In the genomic region with DNA sequence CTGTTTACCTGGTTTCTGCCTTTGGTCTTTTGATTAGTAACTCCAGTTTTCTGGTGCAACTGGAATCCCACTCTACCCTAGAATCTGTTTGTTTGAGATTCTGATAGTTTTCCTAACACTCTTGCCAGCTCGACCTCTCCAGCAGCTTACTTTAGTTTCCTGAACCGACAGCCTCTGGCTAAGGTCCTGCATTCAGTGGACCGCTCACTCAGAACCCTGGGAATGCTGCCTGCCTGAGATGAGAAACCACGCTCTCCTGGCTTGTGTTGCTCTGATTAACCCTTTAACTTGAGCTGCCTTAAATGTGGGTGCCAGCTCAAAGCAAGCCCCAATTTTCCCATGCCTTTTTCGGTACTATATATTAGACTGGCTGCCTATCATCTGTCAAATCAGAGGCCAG, we compare ENCODE assay signal across 21 cellular contexts. TPM values are rescaled to one million over a fixed set of nuclear protein-coding genes. Genes with fewer than 3 reads are reported as not detected.
DNase-seq lines count a peak whose midpoint lies in the region; ATAC-seq, FAIRE-seq and TF ChIP-seq lines count a peak whose summit lies in the region.
"Had no signal": no experiment of that assay in that cellular context is flagged by ENCODE, and none has a peak within 500 bp of the region (broad histone marks: within the 10 kb centered on the region; RNA-seq: fewer than 3 reads in every experiment).

No MANE protein-coding gene starts in this region.

- ATAC-seq in HepG2 = no peak
- ATAC-seq in natural killer cell = no peak

- DNase-seq in HepG2 (ENCODE audit: low spot score) (no peak), fibroblast of lung (ENCODE audit: low read depth in 2 of 2) (peak; percentile 14 to 51), medulla oblongata (ENCODE audit: extremely low spot score) (peak; percentile 16), hepatocyte (ENCODE audit: low spot score) (no peak), SK-N-DZ (ENCODE audit: low spot score) (no peak), H9 (no peak), natural killer cell (no peak)
- DNase-seq: CD8-positive, alpha-beta memory T cell; DMS79; KG1; NCI-H1092; NCI-H1694; NCI-H2107; NCI-H2227 treated with DMSO at 0.1 percent for 48 hours; NCI-H524 treated with DMSO at 0.1 percent for 48 hours; Peyer's patch; SHP77 had no signal

- H3K36me3 ChIP-seq in liver (ENCODE audit: control insufficient read depth in 4 of 4, insufficient read depth in 3 of 4, low read depth in 1 of 4, low read length in 3 of 4) (no peaks in the 10 kb centered on the region), HepG2 (replicated peaks in 1 of 2; ENCODE audit: control insufficient read depth in 1 of 2, insufficient read depth in 2 of 2, low read length in 2 of 2) (no peaks in the 10 kb centered on the region), fibroblast of lung (ENCODE audit: control insufficient read depth, insufficient read depth, low read length) (no peaks in the 10 kb centered on the region), hepatocyte (replicated peaks; ENCODE audit: insufficient read depth, low read depth) (no peaks in the 10 kb centered on the region)
- H3K36me3 ChIP-seq: BLaER1 treated with 17β-estradiol and CSF1 and Interleukin-3, amounts not matched to agents 10 nM and 100 nM; Peyer's patch had no signal

- H3K27me3 ChIP-seq in liver (ENCODE audit: control insufficient read depth in 4 of 4, insufficient read depth in 4 of 4, low read length in 3 of 4) = no peaks in the 10 kb centered on the region
- peaks cover 0 to 2% of the 10 kb centered on the region in 2 experiments; a peak in 2 of 5 replicates for H3K27me3 ChIP-seq in HepG2 (ENCODE audit: control insufficient read depth in 1 of 2, insufficient read depth in 2 of 2, low read length in 2 of 2)
- H3K27me3 ChIP-seq in fibroblast of lung (ENCODE audit: control insufficient read depth, insufficient read depth, low read length) = no peaks in the 10 kb centered on the region
- H3K27me3 ChIP-seq in hepatocyte = no peaks in the 10 kb centered on the region
- no peaks in the 10 kb centered on the region for H3K27me3 ChIP-seq in H9 (ENCODE audit: insufficient read depth, low read length)
- H3K27me3 ChIP-seq: BLaER1 treated with 17β-estradiol and CSF1 and Interleukin-3, amounts not matched to agents 10 nM and 100 nM; Peyer's patch had no signal

- no peak overlapping the region for H4K91ac ChIP-seq in H9 (ENCODE audit: insufficient read length, low read depth, low read length)

- H3K4me1 ChIP-seq in liver (ENCODE audit: control insufficient read depth in 4 of 4, insufficient read depth in 4 of 4, low read length in 3 of 4) = peaks cover 2 to 11% (median 9%) of the 10 kb centered on the region in 4 donors
- H3K4me1 ChIP-seq in HepG2 (ENCODE audit: insufficient read depth, low read length) = no peaks in the 10 kb centered on the region
- no peaks in the 10 kb centered on the region for H3K4me1 ChIP-seq in fibroblast of lung (ENCODE audit: control insufficient read depth, extremely low read depth, insufficient read depth, low read length)
- peaks cover 7% of the 10 kb centered on the region for H3K4me1 ChIP-seq in hepatocyte (ENCODE audit: insufficient read depth)
- H3K4me1 ChIP-seq in H9 (ENCODE audit: insufficient read depth, low read length) = no peaks in the 10 kb centered on the region

- WGBS in liver = 34% methylated on average over 5 of the region's 5 CpGs
- 20% methylated on average over 5 of the region's 5 CpGs for WGBS in HepG2 (ENCODE audit: low lambda C conversion rate)
- whole genome bisulfite sequencing in hepatocyte (ENCODE audit: low lambda C conversion rate, missing lambda C conversion rate) = 60% methylated on average over 5 of the region's 5 CpGs
- no CpG with 5 or more reads among the region's 5 CpGs for WGBS in H9 (ENCODE audit: extremely low coverage, insufficient read length, low lambda C conversion rate)

- TF ChIP-seq POLR2A in HepG2 (IDR thresholded peaks at IDR 0.05; ENCODE audit: insufficient read depth in 1 of 2, low read depth in 2 of 2, low read length in 2 of 2) = no peak

- H3K36me3 Mint-ChIP-seq in H9 (ENCODE audit: insufficient read depth in 1 of 3, low read depth in 3 of 3) (no peaks in the 10 kb centered on the region), natural killer cell (no peaks in the 10 kb centered on the region)
- H3K36me3 Mint-ChIP-seq: CD8-positive, alpha-beta memory T cell had no signal

- no peak for TF ChIP-seq CTCF in liver (IDR thresholded peaks at IDR 0.05; ENCODE audit: low read depth, low read length, missing input control)
- TF ChIP-seq CTCF in HepG2 (CRISPR knock-in tag; IDR thresholded peaks at IDR 0.05) = no peak
- no peak for TF ChIP-seq CTCF in fibroblast of lung (conservative IDR thresholded peaks at IDR 0.05 in 1 of 2, IDR thresholded peaks at IDR 0.05 in 1 of 2; ENCODE audit: low read depth in 1 of 2, low read length in 2 of 2)
- TF ChIP-seq CTCF in hepatocyte (IDR thresholded peaks at IDR 0.05; ENCODE audit: poor library complexity) = no peak
- TF ChIP-seq CTCF in H9 (conservative IDR thresholded peaks at IDR 0.05) = no peak
- no peak for TF ChIP-seq CTCF in natural killer cell (IDR thresholded peaks at IDR 0.05)

- no peak overlapping the region for H2BK20ac ChIP-seq in H9 (ENCODE audit: low read depth, low read length, poor library complexity, severe bottlenecking)

- H3K9me3 ChIP-seq in liver (ENCODE audit: control insufficient read depth in 4 of 4, low read length in 3 of 4) (no peaks in the 10 kb centered on the region), HepG2 (ENCODE audit: low read length) (no peaks in the 10 kb centered on the region), fibroblast of lung (ENCODE audit: control insufficient read depth, insufficient read depth, low read depth, low read length) (no peaks in the 10 kb centered on the region), hepatocyte (ENCODE audit: low read depth) (no peaks in the 10 kb centered on the region), H9 (ENCODE audit: control insufficient read depth, low read depth, low read length) (no peaks in the 10 kb centered on the region)
- H3K9me3 ChIP-seq: Peyer's patch had no signal

- no peaks in the 10 kb centered on the region for H3K79me1 ChIP-seq in H9 (ENCODE audit: insufficient read depth, low read depth, low read length, poor library complexity, severe bottlenecking)

- peak overlapping the region in 1 of 3 donors; percentile 34 for H3K4me3 ChIP-seq in liver (ENCODE audit: low read depth in 1 of 3, low read length in 3 of 3)
- H3K4me3 ChIP-seq in HepG2 (replicated peaks in 1 of 3; ENCODE audit: insufficient read depth in 1 of 3, low read depth in 2 of 3, low read length in 3 of 3) = no peak overlapping the region
- H3K4me3 ChIP-seq in fibroblast of lung (replicated peaks in 1 of 4; ENCODE audit: control extremely low read depth in 1 of 4, insufficient read depth in 1 of 4, low read depth in 3 of 4, low read length in 4 of 4) = no peak overlapping the region
- no peak overlapping the region for H3K4me3 ChIP-seq in hepatocyte
- H3K4me3 ChIP-seq: BLaER1 treated with 17β-estradiol and CSF1 and Interleukin-3, amounts not matched to agents 10 nM and 100 nM; Peyer's patch had no signal

- H3K4ac ChIP-seq in H9 (ENCODE audit: low read depth, low read length) = no peak overlapping the region

- H3T11ph ChIP-seq in H9 (ENCODE audit: low read length) = no peak overlapping the region

- TF ChIP-seq RAD21 in liver (IDR thresholded peaks at IDR 0.05) (peak in 1 of 2 donors; percentile 9), HepG2 (CRISPR knock-in tag; IDR thresholded peaks at IDR 0.05) (no peak)

- no peaks in the 10 kb centered on the region for H3K79me2 ChIP-seq in HepG2 (ENCODE audit: insufficient read depth, low read length)
- no peaks in the 10 kb centered on the region for H3K79me2 ChIP-seq in fibroblast of lung (ENCODE audit: control insufficient read depth, insufficient read depth, low read length)
- no peaks in the 10 kb centered on the region for H3K79me2 ChIP-seq in hepatocyte
- H3K79me2 ChIP-seq in H9 (ENCODE audit: insufficient read depth, low read length) = no peaks in the 10 kb centered on the region

- POLR2A ChIA-PET in HepG2 (lab: Yijun Ruan, JAX) = no interaction called here

- CTCF ChIA-PET in HepG2 (lab: Yijun Ruan, JAX; ENCODE audit: low intra/inter-chr PET ratio, low total read pairs) = no interaction called here

- H3K18ac ChIP-seq in H9 (ENCODE audit: insufficient read length, low read depth, low read length) = no peak overlapping the region

- H3K9ac ChIP-seq in liver (ENCODE audit: low read depth in 1 of 2, low read length in 2 of 2) (peak overlapping the region in 1 of 2 donors; percentile 38), HepG2 (ENCODE audit: insufficient read depth, low read depth, low read length) (no peak overlapping the region), fibroblast of lung (ENCODE audit: insufficient read depth, low read length) (no peak overlapping the region), H9 (ENCODE audit: extremely low read depth, insufficient read length, low read length) (no peak overlapping the region)
- H3K9ac ChIP-seq: BLaER1 treated with 17β-estradiol and CSF1 and Interleukin-3, amounts not matched to agents 10 nM and 100 nM had no signal

- H4K20me1 ChIP-seq in HepG2 (ENCODE audit: insufficient read depth, low read length) (no peaks in the 10 kb centered on the region), fibroblast of lung (ENCODE audit: control insufficient read depth, extremely low read depth, insufficient read depth, low read length) (no peaks in the 10 kb centered on the region), hepatocyte (ENCODE audit: insufficient read depth, poor library complexity, severe bottlenecking) (no peaks in the 10 kb centered on the region), H9 (ENCODE audit: control insufficient read depth, insufficient read depth, insufficient read length) (no peaks in the 10 kb centered on the region)
- H4K20me1 ChIP-seq: BLaER1 treated with 17β-estradiol and CSF1 and Interleukin-3, amounts not matched to agents 10 nM and 100 nM had no signal

- H3K14ac ChIP-seq in H9 (ENCODE audit: insufficient read depth, low read length) = no peak overlapping the region

- no peak overlapping the region for H4K8ac ChIP-seq in H9 (replicated peaks; ENCODE audit: insufficient read length, low read depth, low read length)

- in situ Hi-C loops in HepG2 (cut with HindIII; ENCODE audit: extremely low pct_ligation_motif_present, low pct_unique_long_range_greater_than_20kb) = no loop called here

- intact Hi-C loops in HepG2 (cut with micrococcal nuclease; ENCODE audit: unreplicated experiment) = no loop called here
- intact Hi-C loops in natural killer cell (cut with micrococcal nuclease) = no loop called here

- no peaks in the 10 kb centered on the region for H3K9me2 ChIP-seq in hepatocyte (replicated peaks; ENCODE audit: insufficient read depth)

- TF ChIP-seq EP300 in HepG2 (IDR thresholded peaks at IDR 0.05; ENCODE audit: low read depth in 2 of 2, low read length in 2 of 2) (no peak), HepG2 (CRISPR knock-in tag; IDR thresholded peaks at IDR 0.05; ENCODE audit: borderline replicate concordance) (no peak)

- H3K27ac ChIP-seq in liver (ENCODE audit: low read depth in 1 of 2, low read length in 2 of 2) = peak overlapping the region; percentile 46 to 66
- H3K27ac ChIP-seq in HepG2 (ENCODE audit: extremely low read length, insufficient read depth, low read length) = no peak overlapping the region
- no peak overlapping the region for H3K27ac ChIP-seq in fibroblast of lung (ENCODE audit: insufficient read depth, low read length)
- H3K27ac ChIP-seq in hepatocyte = no peak overlapping the region
- no peak overlapping the region for H3K27ac ChIP-seq in H9 (ENCODE audit: insufficient read length, low read depth, low read length)
- H3K27ac ChIP-seq: BLaER1 treated with 17β-estradiol and CSF1 and Interleukin-3, amounts not matched to agents 10 nM and 100 nM; Peyer's patch had no signal

- H2BK5ac ChIP-seq in H9 (ENCODE audit: insufficient read length, low read length) = no peak overlapping the region

- H2AK5ac ChIP-seq in H9 (ENCODE audit: insufficient read length, low read length) = no peak overlapping the region

- FAIRE-seq in HepG2 (lab: Jason Lieb, UNC) = no peak
- FAIRE-seq: A204.1 had no signal

- no peak overlapping the region for H4K5ac ChIP-seq in H9 (ENCODE audit: insufficient read length, low read depth, low read length)

- BruUV-seq in HepG2 (replicated peaks; lab: Mats Ljungman, UMichigan) = no TSS peak

- H3K23ac ChIP-seq in H9 (ENCODE audit: insufficient read length, low read depth, low read length) = no peak overlapping the region

- H2BK15ac ChIP-seq in H9 (ENCODE audit: low read depth, low read length) = no peak overlapping the region

- no peaks in the 10 kb centered on the region for H3K23me2 ChIP-seq in H9 (ENCODE audit: insufficient read length, low read depth, low read length, poor library complexity, severe bottlenecking)

- H3K4me1 Mint-ChIP-seq in H9 (peaks cover 9 to 10% of the 10 kb centered on the region in 2 experiments), natural killer cell (no peaks in the 10 kb centered on the region)
- H3K4me1 Mint-ChIP-seq: CD8-positive, alpha-beta memory T cell had no signal

- no peak overlapping the region for H3K4me3 Mint-ChIP-seq in H9
- no peak overlapping the region for H3K4me3 Mint-ChIP-seq in natural killer cell
- H3K4me3 Mint-ChIP-seq: CD8-positive, alpha-beta memory T cell had no signal

- H3K27ac Mint-ChIP-seq in H9 (no peak overlapping the region), natural killer cell (no peak overlapping the region)

- no peak overlapping the region for H2BK12ac ChIP-seq in H9 (ENCODE audit: insufficient read length, low read depth, low read length)

- no peak overlapping the region for H2AFZ ChIP-seq in HepG2 (ENCODE audit: low read length)
- no peak overlapping the region for H2AFZ ChIP-seq in fibroblast of lung (ENCODE audit: low read length)
- H2AFZ ChIP-seq in hepatocyte = no peak overlapping the region
- no peak overlapping the region for H2AFZ ChIP-seq in H9 (ENCODE audit: low read length)

- no peak overlapping the region for H2BK120ac ChIP-seq in H9 (ENCODE audit: low read depth, low read length, poor library complexity, severe bottlenecking)

- H3K56ac ChIP-seq in H9 (ENCODE audit: insufficient read length, low read depth, low read length) = no peak overlapping the region

- peaks cover 6% of the 10 kb centered on the region for H3K27me3 Mint-ChIP-seq in H9 (ENCODE audit: low read depth)
- peaks cover 3 to 28% of the 10 kb centered on the region in 2 donors for H3K27me3 Mint-ChIP-seq in natural killer cell (ENCODE audit: low read depth in 2 of 2)

- no peaks in the 10 kb centered on the region for H3K9me3 Mint-ChIP-seq in H9
- no peaks in the 10 kb centered on the region for H3K9me3 Mint-ChIP-seq in natural killer cell

- H3K4me2 ChIP-seq in HepG2 (ENCODE audit: low read depth, low read length) (no peak overlapping the region), fibroblast of lung (ENCODE audit: extremely low read depth, insufficient read depth, low read length) (no peak overlapping the region), hepatocyte (no peak overlapping the region), H9 (ENCODE audit: insufficient read depth, insufficient read length, low read length) (no peak overlapping the region)
- H3K4me2 ChIP-seq: BLaER1 treated with 17β-estradiol and CSF1 and Interleukin-3, amounts not matched to agents 10 nM and 100 nM had no signal

RNA-seq across cellular contexts. Expression of gene SIPA1L2, which starts 45.3 kb away (rescaled TPM):
- total RNA-seq in liver (10 to 100 TPM in 1 of 2 donors, 1 to 10 TPM in 1; 1.9 to 18.5 TPM), HepG2 (2016; rRNA removed; fragmentation: Illumina TruSeq; extraction: Trizol) (0.03 TPM in 1 of 2 replicates, not detected in the other), fibroblast of lung (2.0 and 12.6 TPM in 2 replicates), hepatocyte (35.9 and 50.1 TPM in 2 replicates), H9 (2021) (5.2 and 5.6 TPM in 2 replicates), natural killer cell (1 to 10 TPM; 1.5 to 2.3 (median 1.6) TPM)
- polyA plus RNA-seq in liver (1 to 10 TPM; 2.6 to 5.4 TPM), HepG2 (2011; rRNA removed) (0.01 and 0.03 TPM in 2 replicates), fibroblast of lung (0.39 and 2.0 TPM in 2 replicates), hepatocyte (21.6 and 27.6 TPM in 2 replicates)
- total RNA-seq in HepG2 (2016; cell fraction: cytosol; rRNA removed; fragmentation: Illumina TruSeq; extraction: Trizol; ENCODE audit: low read depth) = not detected in 2 replicates
- total RNA-seq in HepG2 (2016; cell fraction: insoluble cytoplasmic fraction; rRNA removed; fragmentation: Illumina TruSeq; extraction: Trizol) = not detected in 2 replicates
- total RNA-seq in HepG2 (2016; cell fraction: membrane; rRNA removed; fragmentation: Illumina TruSeq; extraction: Trizol) = 0.03 TPM in 1 of 2 replicates, not detected in the other
- total RNA-seq in HepG2 (2016; cell fraction: nucleus; rRNA removed; fragmentation: Illumina TruSeq; extraction: Trizol) = not detected in 2 replicates
- polyA plus RNA-seq in HepG2 (2011; cell fraction: cytosol; rRNA removed) = 0.01 TPM in 1 of 2 replicates, not detected in the other
- polyA plus RNA-seq in HepG2 (2011; cell fraction: nucleus; rRNA removed) = 0.05 TPM in 1 of 2 replicates, not detected in the other
- polyA plus RNA-seq in HepG2 (2012) = not detected in 2 replicates
- not detected in 2 replicates for polyA plus RNA-seq in HepG2 (2016; cell fraction: cytosol; fragmentation: Illumina TruSeq; extraction: Trizol; ENCODE audit: low read depth)
- polyA plus RNA-seq in HepG2 (2016; cell fraction: insoluble cytoplasmic fraction; fragmentation: Illumina TruSeq; extraction: Trizol; ENCODE audit: low read depth) = not detected in 2 replicates
- not detected in 2 replicates for polyA plus RNA-seq in HepG2 (2016; cell fraction: membrane; fragmentation: Illumina TruSeq; extraction: Trizol; ENCODE audit: low read depth)
- polyA plus RNA-seq in HepG2 (2016; cell fraction: nucleus; fragmentation: Illumina TruSeq; extraction: Trizol; ENCODE audit: insufficient read depth, low read depth) = not detected in 2 replicates
- 0.77 TPM in 1 of 2 replicates, not detected in the other for polyA minus RNA-seq in HepG2 (2011; rRNA and poly(A)+ RNA removed; ENCODE audit: low replicate concordance)
- polyA minus RNA-seq in HepG2 (2011; cell fraction: cytosol; rRNA and poly(A)+ RNA removed) = not detected in 2 replicates
- polyA minus RNA-seq in HepG2 (2011; cell fraction: nucleus; rRNA and poly(A)+ RNA removed) = not detected in 2 replicates
- 0.38 and 1.5 TPM in 2 replicates for polyA plus RNA-seq in fibroblast of lung (2012)
- 0.67 and 2.8 TPM in 2 replicates for polyA minus RNA-seq in fibroblast of lung (ENCODE audit: low replicate concordance)
- polyA plus RNA-seq in SK-N-DZ (2014; cell fraction: cytosol; rRNA removed) = 10.6 and 12.1 TPM in 2 replicates
- polyA plus RNA-seq in SK-N-DZ (2014; cell fraction: nucleus; rRNA removed) = 12.2 and 15.1 TPM in 2 replicates
- total RNA-seq: G401 had no signal

Comparison
In these comparisons a context has a peak if more than half of its experiments do, and no peak if none do; other contexts are left out.
1. H3K27ac ChIP-seq: peak in liver (2 of 2); none in HepG2 (single experiment), fibroblast of lung (single experiment), hepatocyte (single experiment) and H9 (single experiment).
2. DNase-seq: peak in fibroblast of lung (2 of 2) and medulla oblongata (single experiment); none in HepG2 (single experiment), hepatocyte (single experiment), SK-N-DZ (single experiment), H9 (single experiment) and natural killer cell (single experiment).